Comparison of ENCODE assay signal across 20 cellular contexts in genomic region chr12:47419500-47419899, GRCh38.
DNase-seq lines count a peak whose midpoint lies in the region; ATAC-seq and TF ChIP-seq lines count a peak whose summit lies in the region.
"Had no signal": no experiment of that assay in that cellular context is flagged by ENCODE, and none has a peak within 500 bp of the region (broad histone marks: within the 10 kb centered on the region; RNA-seq: fewer than 3 reads in every experiment).

No MANE protein-coding gene starts in this region.

- peaks cover 31% of the 10 kb centered on the region for H3K4me1 Mint-ChIP-seq in activated naive CD8-positive, alpha-beta T cell (ENCODE audit: low read depth)
- H3K4me1 Mint-ChIP-seq in endothelial cell (ENCODE audit: unreplicated experiment): no peaks in the 10 kb centered on the region

- H3K9me2 ChIP-seq in PC-3 (replicated peaks; ENCODE audit: low read length): no peaks in the 10 kb centered on the region

- POLR2A ChIA-PET in AG04449 (lab: Yijun Ruan, JAX) (no interaction called here), PC-3 (lab: Charles Lee; ENCODE audit: unreplicated experiment) (no interaction called here)

- no peak overlapping the region for H3K4me3 ChIP-seq in AG04449 (ENCODE audit: low read depth, low read length)
- H3K4me3 ChIP-seq in AG10803 (ENCODE audit: low read length): no peak overlapping the region
- no peak overlapping the region for H3K4me3 ChIP-seq in fibroblast of villous mesenchyme (ENCODE audit: low read depth, low read length)
- no peak overlapping the region for H3K4me3 ChIP-seq in PC-3 (ENCODE audit: low read length)
- H3K4me3 ChIP-seq: esophagus squamous epithelium, right atrium auricular region, transverse colon had no signal

- H3K9me3 Mint-ChIP-seq in activated naive CD8-positive, alpha-beta T cell (ENCODE audit: low read depth): no peaks in the 10 kb centered on the region
- no peaks in the 10 kb centered on the region for H3K9me3 Mint-ChIP-seq in endothelial cell (ENCODE audit: unreplicated experiment)
- H3K9me3 Mint-ChIP-seq: immature natural killer cell had no signal

- no peak overlapping the region for H3K27ac ChIP-seq in PC-3 (ENCODE audit: low read length)
- H3K27ac ChIP-seq: esophagus squamous epithelium, right atrium auricular region, transverse colon had no signal

- no peak overlapping the region for H3K4me2 ChIP-seq in PC-3 (ENCODE audit: low read length)

- CTCF ChIA-PET in AG04449 (lab: Yijun Ruan, JAX): interaction anchor here (1.3 kb wide), 1 partner anchor 387 kb away, joined by 3 read pairs; no protein-coding TSS in a partner anchor
- CTCF ChIA-PET in PC-3 (lab: Charles Lee): no interaction called here

- no peaks in the 10 kb centered on the region for H3K27me3 Mint-ChIP-seq in activated naive CD8-positive, alpha-beta T cell
- no peaks in the 10 kb centered on the region for H3K27me3 Mint-ChIP-seq in endothelial cell (ENCODE audit: unreplicated experiment)

- no peaks in the 10 kb centered on the region for H3K4me1 ChIP-seq in PC-3 (ENCODE audit: insufficient read depth, low read length)
- H3K4me1 ChIP-seq: Caco-2, esophagus squamous epithelium, right atrium auricular region, transverse colon had no signal

- no peak overlapping the region for H2AFZ ChIP-seq in PC-3 (ENCODE audit: low read length)

- H3K9me3 ChIP-seq in PC-3 (ENCODE audit: low read length): no peaks in the 10 kb centered on the region
- H3K9me3 ChIP-seq: Caco-2, esophagus squamous epithelium, right atrium auricular region, transverse colon had no signal

- BruUV-seq in PC-3 (replicated peaks; lab: Mats Ljungman, UMichigan): no TSS peak

- peak overlapping the region; percentile 18 for H3K4me3 Mint-ChIP-seq in activated naive CD8-positive, alpha-beta T cell
- H3K4me3 Mint-ChIP-seq in endothelial cell (ENCODE audit: unreplicated experiment): no peak overlapping the region
- H3K4me3 Mint-ChIP-seq: immature natural killer cell had no signal

- no peaks in the 10 kb centered on the region for H3K27me3 ChIP-seq in PC-3 (ENCODE audit: low read length)
- H3K27me3 ChIP-seq: esophagus squamous epithelium, right atrium auricular region, transverse colon had no signal

- H4K20me1 ChIP-seq in PC-3 (ENCODE audit: low read length): no peaks in the 10 kb centered on the region

- TF ChIP-seq CTCF in AG04449 (IDR thresholded peaks at IDR 0.05; ENCODE audit: insufficient read depth, low read length, missing control alignments) (no peak), AG10803 (conservative IDR thresholded peaks at IDR 0.05; ENCODE audit: low read length) (no peak), fibroblast of villous mesenchyme (IDR thresholded peaks at IDR 0.05; ENCODE audit: insufficient read depth, low read depth, low read length) (no peak), endothelial cell (IDR thresholded peaks at IDR 0.05; ENCODE audit: unreplicated experiment) (no peak), PC-3 (conservative IDR thresholded peaks at IDR 0.05; ENCODE audit: low read depth, low read length) (no peak), GM10266 (IDR thresholded peaks at IDR 0.05; ENCODE audit: control insufficient read depth, insufficient read depth, low read depth, missing control alignments) (no peak)

- ATAC-seq in PC-3: no peak

- H3K36me3 ChIP-seq in PC-3 (ENCODE audit: low read depth, low read length): no peaks in the 10 kb centered on the region
- H3K36me3 ChIP-seq: esophagus squamous epithelium, right atrium auricular region, transverse colon had no signal

- H3K9ac ChIP-seq in PC-3 (ENCODE audit: low read length): no peak overlapping the region

- H3F3A ChIP-seq in PC-3 (ENCODE audit: low read length, unreplicated experiment): no peaks in the 10 kb centered on the region

- no peaks in the 10 kb centered on the region for H3K79me2 ChIP-seq in PC-3 (ENCODE audit: low read length)

- H3K27ac Mint-ChIP-seq in activated naive CD8-positive, alpha-beta T cell: peak overlapping the region; percentile 84
- no peak overlapping the region for H3K27ac Mint-ChIP-seq in endothelial cell (ENCODE audit: unreplicated experiment)
- H3K27ac Mint-ChIP-seq: immature natural killer cell had no signal

- intact Hi-C loops in PC-3 (cut with micrococcal nuclease): no loop called here

- DNase-seq in AG04449 (ENCODE audit: low read depth, low spot score) (peak; percentile 23), AG10803 (ENCODE audit: low read depth) (peak; percentile 26), fibroblast of villous mesenchyme (ENCODE audit: low read depth) (peak; percentile 20), endothelial cell (ENCODE audit: low spot score) (no peak), PC-3 (no peak), GM10266 (ENCODE audit: extremely low spot score) (no peak)
- DNase-seq: activated CD4-positive, alpha-beta T cell treated with anti-CD3 and anti-CD28 coated beads for 4 hours; anterior cingulate cortex; Caco-2; effector CD4-positive, alpha-beta T cell; esophagus squamous epithelium; head of caudate nucleus; immature natural killer cell; NCI-H1105 treated with DMSO at 0.1 percent for 48 hours; NCI-H2107; NCI-H524 treated with DMSO at 0.1 percent for 48 hours; stimulated activated naive CD4-positive, alpha-beta T cell; transverse colon had no signal

- peaks cover 2% of the 10 kb centered on the region for H3K36me3 Mint-ChIP-seq in activated naive CD8-positive, alpha-beta T cell
- H3K36me3 Mint-ChIP-seq in endothelial cell (ENCODE audit: low read depth, unreplicated experiment): no peaks in the 10 kb centered on the region
- H3K36me3 Mint-ChIP-seq: immature natural killer cell had no signal

Comparison
In these comparisons a context has a peak if more than half of its experiments do, and no peak if none do; other contexts are left out.
1. DNase-seq: peak in AG04449 (single experiment), AG10803 (single experiment) and fibroblast of villous mesenchyme (single experiment); none in endothelial cell (single experiment), PC-3 (single experiment) and GM10266 (single experiment).